Comparison of ENCODE assay signal across 13 cellular contexts in genomic region chr5:57215629-57216195, GRCh38. TPM values are rescaled to one million over a fixed set of nuclear protein-coding genes. Genes with fewer than 3 reads are reported as not detected.
A peak's percentile ranks its signal among the peaks of the same experiment; 100 is the strongest.
DNase-seq lines count a peak whose midpoint lies in the region; ATAC-seq and TF ChIP-seq lines count a peak whose summit lies in the region.
"Had no signal": no experiment of that assay in that cellular context is flagged by ENCODE, and none has a peak within 500 bp of the region (broad histone marks: within the 10 kb centered on the region; RNA-seq: fewer than 3 reads in every experiment).

No MANE protein-coding gene starts in this region.

- no peak for ATAC-seq in CD4-positive, alpha-beta T cell (ENCODE audit: poor library complexity)
- no peak for ATAC-seq in naive thymus-derived CD8-positive, alpha-beta T cell
- ATAC-seq in GM21381 (IDR thresholded peaks at IDR 0.05; ENCODE audit: unreplicated experiment), result no peak
- ATAC-seq in HG02571 (IDR thresholded peaks at IDR 0.05; ENCODE audit: unreplicated experiment), result no peak
- no peak for ATAC-seq in HG03432 (IDR thresholded peaks at IDR 0.05; ENCODE audit: unreplicated experiment)
- ATAC-seq: sciatic nerve had no signal

- H3K27ac Mint-ChIP-seq in CD4-positive, alpha-beta T cell, result peak overlapping the region; percentile 72
- H3K27ac Mint-ChIP-seq in IgD-negative memory B cell, result peak overlapping the region in 2 of 3 donors; percentile 18 to 56
- H3K27ac Mint-ChIP-seq in naive thymus-derived CD8-positive, alpha-beta T cell, result peak overlapping the region; percentile 31 to 84 (median 80)

- intact Hi-C loops in CD4-positive, alpha-beta T cell (cut with DNase I, micrococcal nuclease), result loop anchor here in 1 of 2 experiments (5.0 kb wide), 1 partner anchor 263 kb away; the partner anchor contains the start of gene MIER3

- no peak overlapping the region for H3K4me3 Mint-ChIP-seq in CD4-positive, alpha-beta T cell
- no peak overlapping the region for H3K4me3 Mint-ChIP-seq in IgD-negative memory B cell
- H3K4me3 Mint-ChIP-seq in naive thymus-derived CD8-positive, alpha-beta T cell, result no peak overlapping the region

- H3K27me3 Mint-ChIP-seq in CD4-positive, alpha-beta T cell, result no peaks in the 10 kb centered on the region
- H3K27me3 Mint-ChIP-seq in IgD-negative memory B cell, result no peaks in the 10 kb centered on the region
- no peaks in the 10 kb centered on the region for H3K27me3 Mint-ChIP-seq in naive thymus-derived CD8-positive, alpha-beta T cell

- H3K4me3 ChIP-seq in cardiac fibroblast (replicated peaks in 1 of 2; ENCODE audit: low read depth in 2 of 2, low read length in 2 of 2), result no peak overlapping the region
- H3K4me3 ChIP-seq: hepatocyte had no signal

- POLR2A ChIA-PET in CD4-positive, alpha-beta T cell (lab: Charles Lee), result interaction anchor here (0.6 kb wide), 1 partner anchor 194 kb away, joined by 3 read pairs; no protein-coding TSS in a partner anchor
- POLR2A ChIA-PET in naive thymus-derived CD8-positive, alpha-beta T cell (lab: Charles Lee), result interaction anchor here (1.2 kb wide), 1 partner anchor 306 kb away, joined by 3 read pairs; the partner anchor contains the start of gene SETD9

- peaks cover 65% of the 10 kb centered on the region for H3K4me1 Mint-ChIP-seq in CD4-positive, alpha-beta T cell (ENCODE audit: low read depth)
- peaks cover 17 to 28% (median 25%) of the 10 kb centered on the region in 3 donors for H3K4me1 Mint-ChIP-seq in IgD-negative memory B cell
- peaks cover 23 to 67% (median 42%) of the 10 kb centered on the region in 4 donors for H3K4me1 Mint-ChIP-seq in naive thymus-derived CD8-positive, alpha-beta T cell

- H3K9me3 Mint-ChIP-seq in CD4-positive, alpha-beta T cell, result no peaks in the 10 kb centered on the region
- no peaks in the 10 kb centered on the region for H3K9me3 Mint-ChIP-seq in IgD-negative memory B cell
- no peaks in the 10 kb centered on the region for H3K9me3 Mint-ChIP-seq in naive thymus-derived CD8-positive, alpha-beta T cell

- no peaks in the 10 kb centered on the region for H3K27me3 ChIP-seq in CD4-positive, alpha-beta T cell (ENCODE audit: control insufficient read depth, insufficient read depth, low read length)
- H3K27me3 ChIP-seq: hepatocyte had no signal

- peaks cover 73% of the 10 kb centered on the region for H3K36me3 Mint-ChIP-seq in CD4-positive, alpha-beta T cell (ENCODE audit: low read depth)
- H3K36me3 Mint-ChIP-seq in IgD-negative memory B cell, result no peaks in the 10 kb centered on the region
- H3K36me3 Mint-ChIP-seq in naive thymus-derived CD8-positive, alpha-beta T cell, result peaks cover 0 to 63% (median 4%) of the 10 kb centered on the region in 3 donors

- DNase-seq in CD4-positive, alpha-beta T cell, result no peak
- peak; percentile 21 to 65 for DNase-seq in cardiac fibroblast (ENCODE audit: low read depth in 2 of 2)
- no peak for DNase-seq in naive thymus-derived CD8-positive, alpha-beta T cell
- no peak for DNase-seq in NCI-H2107 (lab: John Stamatoyannopoulos, UW)
- DNase-seq: activated gamma-delta T cell treated with Interleukin-2 at 50 U/mL for 16 hours, RPMI8226 had no signal

- CTCF ChIA-PET in CD4-positive, alpha-beta T cell (lab: Charles Lee), result no interaction called here

- no peaks in the 10 kb centered on the region for H3K9me3 ChIP-seq in CD4-positive, alpha-beta T cell (ENCODE audit: control insufficient read depth, low read length)

- no peak for TF ChIP-seq CTCF in CD4-positive, alpha-beta T cell (IDR thresholded peaks at IDR 0.05)
- TF ChIP-seq CTCF in cardiac fibroblast (IDR thresholded peaks at IDR 0.05; ENCODE audit: low read depth, low read length), result no peak

- H3K27ac ChIP-seq in CD4-positive, alpha-beta T cell (ENCODE audit: low read depth, low read length), result no peak overlapping the region
- H3K27ac ChIP-seq: hepatocyte, VCaP had no signal

RNA-seq across cellular contexts. Expression of gene GPBP1, which starts 41.9 kb away (rescaled TPM):
- 100 to 1,000 TPM; 136 to 137 TPM for total RNA-seq in CD4-positive, alpha-beta T cell
- 83.3 TPM for polyA plus RNA-seq in IgD-negative memory B cell
- 100 to 1,000 TPM; 155 to 168 TPM for total RNA-seq in naive thymus-derived CD8-positive, alpha-beta T cell
- 10 to 100 TPM; 69.8 to 97.1 (median 93.0) TPM for polyA plus RNA-seq in naive thymus-derived CD8-positive, alpha-beta T cell

Comparison
In these comparisons a context has a peak if more than half of its experiments do, and no peak if none do; other contexts are left out.
1. DNase-seq: peak in cardiac fibroblast (2 of 2); none in CD4-positive, alpha-beta T cell (0 of 10), naive thymus-derived CD8-positive, alpha-beta T cell (0 of 10) and NCI-H2107 (single experiment).
2. Peak in every context shown above with its lines, with median percentiles within 50 percentile points of each other: H3K27ac Mint-ChIP-seq.